ENCODE assay signal across 8 cellular contexts in the genomic region with DNA sequence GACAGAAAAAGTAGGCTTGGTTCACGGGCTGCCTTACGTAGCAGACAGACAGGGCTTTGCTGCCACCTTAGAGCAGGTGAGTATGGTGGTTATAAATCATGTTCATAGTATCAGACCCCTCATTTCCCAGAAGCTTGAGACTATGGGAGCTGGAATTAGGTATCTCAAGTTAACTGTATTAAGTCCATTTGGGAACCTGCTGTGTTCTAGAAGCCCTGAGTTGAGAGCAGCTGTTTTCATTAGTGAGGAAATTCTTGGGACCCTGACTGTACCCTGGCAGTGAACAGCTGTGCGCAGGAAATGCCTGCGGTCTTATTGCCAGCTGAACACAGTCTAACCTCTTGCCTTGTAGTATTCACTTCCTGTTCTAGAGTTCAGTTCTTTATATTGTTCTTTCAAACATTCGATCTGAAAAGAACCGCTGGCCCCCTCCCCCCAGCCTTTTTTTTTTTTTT. TPM values are rescaled to one million over a fixed set of nuclear protein-coding genes. Genes with fewer than 3 reads are reported as not detected.
DNase-seq lines count a peak whose midpoint lies in the region; ATAC-seq and TF ChIP-seq lines count a peak whose summit lies in the region.

No MANE protein-coding gene starts in this region.

- H3K27me3 ChIP-seq in adrenal gland (no peaks in the 10 kb centered on the region), GM23248 (replicated peaks; ENCODE audit: insufficient read depth) (no peaks in the 10 kb centered on the region)

- no peaks in the 10 kb centered on the region for H4K20me1 ChIP-seq in GM23248 (ENCODE audit: insufficient read depth)

- no peaks in the 10 kb centered on the region for H3K27me3 Mint-ChIP-seq in naive thymus-derived CD8-positive, alpha-beta T cell

- no peak overlapping the region for H2AFZ ChIP-seq in GM23248

- H3K36me3 ChIP-seq in adrenal gland (replicated peaks in 1 of 2) (peaks cover 0 to 28% of the 10 kb centered on the region in 2 donors), GM23248 (ENCODE audit: low read depth) (peaks cover 95% of the 10 kb centered on the region)

- no peaks in the 10 kb centered on the region for H3K9me3 ChIP-seq in adrenal gland (replicated peaks in 1 of 3)
- no peaks in the 10 kb centered on the region for H3K9me3 ChIP-seq in GM23248 (ENCODE audit: low read depth)

- DNase-seq in RPMI8226 (peak; percentile 76), adrenal gland (peak in 5 of 7 donors; percentile 46 to 78 (median 56)), SHP77 treated with DMSO at 0.1 percent for 48 hours (lab: John Stamatoyannopoulos, UW) (no peak), cerebellar cortex (ENCODE audit: low spot score) (no peak), GM23248 (no peak)
- DNase-seq in naive thymus-derived CD8-positive, alpha-beta T cell: peak; percentile 22 to 84 (median 68)

- H3K9me3 Mint-ChIP-seq in naive thymus-derived CD8-positive, alpha-beta T cell: no peaks in the 10 kb centered on the region

- H3F3A ChIP-seq in GM23248 (ENCODE audit: insufficient read depth): peaks cover 80% of the 10 kb centered on the region

- H3K9me2 ChIP-seq in GM23248 (ENCODE audit: insufficient read depth): no peaks in the 10 kb centered on the region

- H3K4me1 Mint-ChIP-seq in naive thymus-derived CD8-positive, alpha-beta T cell: peaks cover 8 to 53% (median 35%) of the 10 kb centered on the region in 4 donors

- peak overlapping the region; percentile 60 to 84 (median 72) for H3K4me3 Mint-ChIP-seq in naive thymus-derived CD8-positive, alpha-beta T cell

- POLR2A ChIA-PET in naive thymus-derived CD8-positive, alpha-beta T cell (lab: Charles Lee): interaction anchor here (0.6 to 2.6 kb wide), 15 partner anchors 9 to 453 kb away, joined by 3 to 29 read pairs (median 4); a partner anchor contains a TSS

- no peak overlapping the region for H3K4me2 ChIP-seq in GM23248 (ENCODE audit: unreplicated experiment)

- H3K27ac Mint-ChIP-seq in naive thymus-derived CD8-positive, alpha-beta T cell: peak overlapping the region; percentile 80 to 94 (median 86)

- H3K79me2 ChIP-seq in GM23248 (ENCODE audit: insufficient read depth): peaks cover 100% of the 10 kb centered on the region

- no peak overlapping the region for H3K9ac ChIP-seq in GM23248

- no peak for TF ChIP-seq CTCF in adrenal gland (IDR thresholded peaks at IDR 0.05)

- TF ChIP-seq POLR2A in adrenal gland (IDR thresholded peaks at IDR 0.05): no peak

- peaks cover 0 to 42% (median 6%) of the 10 kb centered on the region in 3 donors for H3K36me3 Mint-ChIP-seq in naive thymus-derived CD8-positive, alpha-beta T cell

- WGBS in adrenal gland, 4 donors: 42 to 63% (median 49%) methylated on average over 6 of the region's 6 CpGs
- WGBS in GM23248 (ENCODE audit: low coverage in 1 of 2, low lambda C conversion rate in 2 of 2, missing lambda C conversion rate in 2 of 2), 2 experiments: 76 to 80% methylated on average over 6 of the region's 6 CpGs

- peak overlapping the region in 3 of 5 donors; percentile 43 to 56 (median 53) for H3K27ac ChIP-seq in adrenal gland
- H3K27ac ChIP-seq in GM23248: no peak overlapping the region

- in situ Hi-C loops in GM23248 (cut with MboI): no loop called here

- peaks cover 0 to 35% of the 10 kb centered on the region in 2 donors for H3K4me1 ChIP-seq in adrenal gland (replicated peaks in 1 of 2)
- H3K4me1 ChIP-seq in GM23248 (ENCODE audit: insufficient read depth): peaks cover 44% of the 10 kb centered on the region

- peak; percentile 96 for ATAC-seq in GM18861 (IDR thresholded peaks at IDR 0.05; ENCODE audit: unreplicated experiment)
- peak; percentile 100 for ATAC-seq in HG02943 (IDR thresholded peaks at IDR 0.05; ENCODE audit: low read depth, unreplicated experiment)
- ATAC-seq in naive thymus-derived CD8-positive, alpha-beta T cell: peak; percentile 98 to 99

- H3K4me3 ChIP-seq in adrenal gland (no peak overlapping the region), GM23248 (no peak overlapping the region)

- intact Hi-C loops in adrenal gland (cut with DNase I): no loop called here

RNA-seq across cellular contexts. Expression of a gene that starts 29.8 kb away (rescaled TPM):
- total RNA-seq in adrenal gland: 100 to 1,000 TPM in 3 of 8 donors, 10 to 100 TPM in 5; 41.4 to 139 (median 84.0) TPM
- 10 to 100 TPM; 48.7 to 95.9 (median 68.9) TPM for polyA plus RNA-seq in adrenal gland
- 10 to 100 TPM; 15.6 to 21.6 TPM for total RNA-seq in naive thymus-derived CD8-positive, alpha-beta T cell
- 1 to 10 TPM; 5.7 to 7.8 (median 6.1) TPM for polyA plus RNA-seq in naive thymus-derived CD8-positive, alpha-beta T cell
- 148 and 172 TPM in 2 replicates for total RNA-seq in GM23248 (2014; rRNA removed; shearing (Covaris generic))
- 73.1 and 73.6 TPM in 2 replicates for polyA plus RNA-seq in GM23248 (2016; fragmentation: Nextera tagmentation; extraction: Ambion mirVana)

Comparison
In these comparisons a context has a peak if more than half of its experiments do, and no peak if none do; other contexts are left out.
1. DNase-seq: peak in RPMI8226 (single experiment), adrenal gland (5 of 7) and naive thymus-derived CD8-positive, alpha-beta T cell (10 of 10); none in SHP77 treated with DMSO at 0.1 percent for 48 hours (single experiment), cerebellar cortex (single experiment) and GM23248 (single experiment).
2. Peak in every context shown above with its lines, with median percentiles within 50 percentile points of each other: ATAC-seq.